ENCODE assay signal across 18 cellular contexts in genomic region chr1:67632356-67632755, GRCh38. TPM values are rescaled to one million over a fixed set of nuclear protein-coding genes. Genes with fewer than 3 reads are reported as not detected.
A peak's percentile ranks its signal among the peaks of the same experiment; 100 is the strongest.
DNase-seq lines count a peak whose midpoint lies in the region; ATAC-seq and TF ChIP-seq lines count a peak whose summit lies in the region.
"Had no signal": no experiment of that assay in that cellular context is flagged by ENCODE, and none has a peak within 500 bp of the region (broad histone marks: within the 10 kb centered on the region; RNA-seq: fewer than 3 reads in every experiment).

No MANE protein-coding gene starts in this region.

- intact Hi-C loops in colonic mucosa (cut with DNase I) (no loop called here), mucosa of descending colon (cut with DNase I, micrococcal nuclease) (no loop called here)

- H3K27me3 ChIP-seq in colonic mucosa (no peaks in the 10 kb centered on the region), mucosa of rectum (ENCODE audit: control insufficient read depth in 2 of 2, insufficient read depth in 2 of 2, low read length in 2 of 2) (no peaks in the 10 kb centered on the region)

- TF ChIP-seq CTCF in colonic mucosa (IDR thresholded peaks at IDR 0.05) (no peak), mucosa of descending colon (IDR thresholded peaks at IDR 0.05) (no peak)

- H3K4me3 ChIP-seq in colonic mucosa (no peak overlapping the region), mucosa of rectum (ENCODE audit: low read length in 2 of 2) (peak overlapping the region in 1 of 2 donors; percentile 9), mucosa of descending colon (no peak overlapping the region)

- H3K4me1 ChIP-seq in colonic mucosa (peaks cover 8% of the 10 kb centered on the region), mucosa of rectum (ENCODE audit: control insufficient read depth in 2 of 2, insufficient read depth in 2 of 2, low read length in 2 of 2) (peaks cover 28 to 44% of the 10 kb centered on the region in 2 donors), mucosa of descending colon (ENCODE audit: low read depth) (peaks cover 28% of the 10 kb centered on the region)

- DNase-seq in DMS53 (lab: John Stamatoyannopoulos, UW): peak; percentile 54
- DNase-seq in DMS53 treated with DMSO at 0.1 percent for 48 hours (lab: John Stamatoyannopoulos, UW; ENCODE audit: unreplicated experiment): no peak
- no peak for DNase-seq in colonic mucosa
- no peak for DNase-seq in AML-193 (lab: John Stamatoyannopoulos, UW)
- DNase-seq in mucosa of descending colon: no peak
- DNase-seq: COR-L47, DMS79 treated with DMSO at 0.1 percent for 48 hours, GOT3, HFFc6, Karpas-422, NCI-H1417, NCI-H1930, NCI-H2171, RPMI8226 had no signal

- H3K9me3 ChIP-seq in colonic mucosa: no peaks in the 10 kb centered on the region
- no peaks in the 10 kb centered on the region for H3K9me3 ChIP-seq in mucosa of rectum (ENCODE audit: control insufficient read depth in 2 of 2, low read length in 2 of 2)
- H3K9me3 ChIP-seq in mucosa of descending colon: no peaks in the 10 kb centered on the region

- H3K36me3 ChIP-seq in colonic mucosa (no peaks in the 10 kb centered on the region), mucosa of rectum (ENCODE audit: control insufficient read depth in 2 of 2, insufficient read depth in 2 of 2, low read length in 2 of 2) (no peaks in the 10 kb centered on the region), mucosa of descending colon (ENCODE audit: low read depth) (no peaks in the 10 kb centered on the region)

- H3K9ac ChIP-seq in colonic mucosa (ENCODE audit: low read depth in 2 of 2, low read length in 2 of 2) (peak overlapping the region in 1 of 2 donors; percentile 76), mucosa of rectum (ENCODE audit: low read depth in 1 of 2, low read length in 2 of 2) (peak overlapping the region in 1 of 2 donors; percentile 33)

- H3K27ac ChIP-seq in colonic mucosa (peak overlapping the region; percentile 72), mucosa of rectum (ENCODE audit: low read depth in 2 of 2, low read length in 2 of 2) (peak overlapping the region; percentile 88 to 91)
- H3K27ac ChIP-seq: C4-2B had no signal

- no peak for ATAC-seq in mucosa of descending colon
- ATAC-seq in GM19351 (IDR thresholded peaks at IDR 0.05; ENCODE audit: unreplicated experiment): no peak
- no peak for ATAC-seq in GM18519 (IDR thresholded peaks at IDR 0.05; ENCODE audit: low FRiP score, unreplicated experiment)

RNA-seq across cellular contexts. Expression of gene GADD45A, which starts 52.6 kb away (rescaled TPM):
- total RNA-seq in colonic mucosa (10 to 100 TPM; 29.0 to 29.4 TPM), mucosa of descending colon (10 to 100 TPM; 19.5 to 40.3 (median 27.1) TPM)
